1 cellular context compared by ENCODE assay signal in genomic region chr12:65277994-65278575, GRCh38.
TF ChIP-seq lines count a peak whose summit lies in the region.

No MANE protein-coding gene starts in this region.

TF ChIP-seq in HEK293, 187 proteins besides CTCF, POLR2A, EP300 and RAD21 (continued from another document and continues in another):
- no peak for TF ChIP-seq ZNF266 (tag by site-specific recombination; IDR thresholded peaks at IDR 0.05; ENCODE audit: low read depth)
- no peak for TF ChIP-seq ZNF514 (tag by site-specific recombination; IDR thresholded peaks at IDR 0.05)
- no peak for TF ChIP-seq YY2 (tag by site-specific recombination; IDR thresholded peaks at IDR 0.05)
- no peak for TF ChIP-seq ZNF830 (tag by site-specific recombination; IDR thresholded peaks at IDR 0.05; ENCODE audit: low read depth)
- no peak for TF ChIP-seq ZSCAN18 (tag by site-specific recombination; IDR thresholded peaks at IDR 0.05)
- no peak for TF ChIP-seq TCF7L2 (IDR thresholded peaks at IDR 0.05; ENCODE audit: borderline replicate concordance, low read depth, low read length)
- peak; percentile 42; the same call in 1 of the 2 replicates for TF ChIP-seq ZBTB48 (tag by site-specific recombination; IDR thresholded peaks at IDR 0.05)
- no peak for TF ChIP-seq KLF9 (tag by site-specific recombination; IDR thresholded peaks at IDR 0.05; ENCODE audit: low read depth)
- no peak for TF ChIP-seq PATZ1 (tag by site-specific recombination; IDR thresholded peaks at IDR 0.05)
- peak; percentile 82 for TF ChIP-seq ZNF513 (tag by site-specific recombination; IDR thresholded peaks at IDR 0.05)
- no peak for TF ChIP-seq FEZF1 (tag by site-specific recombination; IDR thresholded peaks at IDR 0.05)
- TF ChIP-seq ZBTB26 (tag by site-specific recombination; optimal IDR thresholded peaks at IDR 0.05): no peak
- no peak for TF ChIP-seq HOXC10 (CRISPR knock-in tag; IDR thresholded peaks at IDR 0.05)
- peak; percentile 93 for TF ChIP-seq PRDM10 (tag by site-specific recombination; IDR thresholded peaks at IDR 0.05)
- no peak for TF ChIP-seq ZNF561 (tag by site-specific recombination; IDR thresholded peaks at IDR 0.05; ENCODE audit: borderline replicate concordance)
- TF ChIP-seq OVOL3 (tag by site-specific recombination; IDR thresholded peaks at IDR 0.05): no peak
- no peak for TF ChIP-seq ZNF558 (tag by site-specific recombination; IDR thresholded peaks at IDR 0.05)
- TF ChIP-seq ZFP37 (tag by site-specific recombination; IDR thresholded peaks at IDR 0.05): 0 out of 2 replicates have a peak, but pooled peaks have one; percentile 34
- TF ChIP-seq REPIN1 (tag by site-specific recombination; IDR thresholded peaks at IDR 0.05; ENCODE audit: low read depth): peak; percentile 63; the same call in 1 of the 2 replicates
- no peak for TF ChIP-seq KLF16 (tag by site-specific recombination; IDR thresholded peaks at IDR 0.05)
- TF ChIP-seq TSHZ1 (tag by site-specific recombination; IDR thresholded peaks at IDR 0.05; ENCODE audit: borderline replicate concordance): peak; percentile 31; the same call in 1 of the 2 replicates
- TF ChIP-seq ZNF791 (tag by site-specific recombination; IDR thresholded peaks at IDR 0.05): no peak
- TF ChIP-seq ZNF596 (tag by site-specific recombination; IDR thresholded peaks at IDR 0.05): no peak
- TF ChIP-seq ZNF670 (tag by site-specific recombination; IDR thresholded peaks at IDR 0.05; ENCODE audit: low read depth): no peak
- TF ChIP-seq ZNF692 (tag by site-specific recombination; IDR thresholded peaks at IDR 0.05): peak; percentile 73
- no peak for TF ChIP-seq ZNF138 (tag by site-specific recombination; IDR thresholded peaks at IDR 0.05; ENCODE audit: borderline replicate concordance)
- no peak for TF ChIP-seq ZNF610 (tag by site-specific recombination; IDR thresholded peaks at IDR 0.05; ENCODE audit: borderline replicate concordance)
- no peak for TF ChIP-seq KLF1 (tag by site-specific recombination; IDR thresholded peaks at IDR 0.05)
- TF ChIP-seq ZNF169 (tag by site-specific recombination; IDR thresholded peaks at IDR 0.05): no peak
- peak; percentile 24; the same call in 1 of the 2 replicates for TF ChIP-seq SP7 (tag by site-specific recombination; IDR thresholded peaks at IDR 0.05)
- peak; percentile 84; the same call in 1 of the 2 replicates for TF ChIP-seq ZSCAN5A (tag by site-specific recombination; IDR thresholded peaks at IDR 0.05)
- TF ChIP-seq ZNF555 (tag by site-specific recombination; conservative IDR thresholded peaks at IDR 0.05): no peak
- TF ChIP-seq HIC1 (tag by site-specific recombination; IDR thresholded peaks at IDR 0.05): no peak; the same call in 1 of the 2 replicates
- TF ChIP-seq RBAK (tag by site-specific recombination; IDR thresholded peaks at IDR 0.05): no peak
- TF ChIP-seq ZBTB10 (tag by site-specific recombination; IDR thresholded peaks at IDR 0.05): no peak
- peak; percentile 99 for TF ChIP-seq ZBTB20 (tag by site-specific recombination; IDR thresholded peaks at IDR 0.05)
